Comparison of ENCODE assay signal across 8 cellular contexts in genomic region chr4:102761478-102761790, GRCh38. TPM values are rescaled to one million over a fixed set of nuclear protein-coding genes. Genes with fewer than 3 reads are reported as not detected.
DNase-seq lines count a peak whose midpoint lies in the region; ATAC-seq and TF ChIP-seq lines count a peak whose summit lies in the region.

No MANE protein-coding gene starts in this region.

- no peaks in the 10 kb centered on the region for H3K4me1 ChIP-seq in BE2C

- TF ChIP-seq CTCF in BE2C (IDR thresholded peaks at IDR 0.05; ENCODE audit: low read depth, low read length) (no peak), HFF-Myc (IDR thresholded peaks at IDR 0.05; ENCODE audit: low read depth, low read length, missing control alignments) (no peak)

- DNase-seq in BE2C: no peak
- DNase-seq in HFF-Myc (ENCODE audit: extremely low read depth, low read depth): no peak
- peak; percentile 25 for DNase-seq in iris pigment epithelial cell (ENCODE audit: low read depth)
- peak in 8 of 49 donors; percentile 18 to 64 (median 39) for DNase-seq in substantia nigra (lab: John Stamatoyannopoulos, UW)
- no peak for DNase-seq in NCI-H2029 treated with DMSO at 0.1 percent for 48 hours (lab: John Stamatoyannopoulos, UW)
- no peak for DNase-seq in NCI-H2196 treated with DMSO at 0.1 percent for 48 hours (lab: John Stamatoyannopoulos, UW; ENCODE audit: unreplicated experiment)

- ATAC-seq in HG03354 (IDR thresholded peaks at IDR 0.05; ENCODE audit: poor library complexity, severe bottlenecking, unreplicated experiment): no peak

- H3K27me3 ChIP-seq in BE2C: no peaks in the 10 kb centered on the region

- no peaks in the 10 kb centered on the region for H3K9me3 ChIP-seq in BE2C

- H3K4me3 ChIP-seq in BE2C (ENCODE audit: low read depth, low read length) (peak overlapping the region; percentile 92), HFF-Myc (replicated peaks; ENCODE audit: low read depth, low read length) (peak overlapping the region; percentile 82)

- peak overlapping the region; percentile 73 for H3K27ac ChIP-seq in angular gyrus (ENCODE audit: low read depth, low read length)
- H3K27ac ChIP-seq in substantia nigra (ENCODE audit: low read depth, low read length, poor library complexity, severe bottlenecking): peak overlapping the region; percentile 83

- no peaks in the 10 kb centered on the region for H3K36me3 ChIP-seq in BE2C

RNA-seq across cellular contexts. Expression of gene MANBA, which starts 0.7 kb away (rescaled TPM):
- polyA plus RNA-seq in BE2C (2012; ENCODE audit: insufficient read depth, insufficient read length, low read depth): 4.9 TPM
